Comparison of ENCODE assay signal across 9 cellular contexts in genomic region chr11:62861564-62862192, GRCh38. TPM values are rescaled to one million over a fixed set of nuclear protein-coding genes. Genes with fewer than 3 reads are reported as not detected.
"Had no signal": no experiment of that assay in that cellular context is flagged by ENCODE, and none has a peak within 500 bp of the region (broad histone marks: within the 10 kb centered on the region; RNA-seq: fewer than 3 reads in every experiment).

No MANE protein-coding gene starts in this region.

RNA-seq across cellular contexts. Expression of gene TEX54, which starts 29.0 kb away (rescaled TPM):
- total RNA-seq: cerebellum, dermis blood vessel endothelial cell, esophagus muscularis mucosa, fibroblast of villous mesenchyme, left lobe of liver, mammary epithelial cell, osteoblast, temporal lobe, ureter had no signal
- polyA plus RNA-seq: mammary epithelial cell had no signal
